6 cellular contexts compared by ENCODE assay signal in the genomic region with DNA sequence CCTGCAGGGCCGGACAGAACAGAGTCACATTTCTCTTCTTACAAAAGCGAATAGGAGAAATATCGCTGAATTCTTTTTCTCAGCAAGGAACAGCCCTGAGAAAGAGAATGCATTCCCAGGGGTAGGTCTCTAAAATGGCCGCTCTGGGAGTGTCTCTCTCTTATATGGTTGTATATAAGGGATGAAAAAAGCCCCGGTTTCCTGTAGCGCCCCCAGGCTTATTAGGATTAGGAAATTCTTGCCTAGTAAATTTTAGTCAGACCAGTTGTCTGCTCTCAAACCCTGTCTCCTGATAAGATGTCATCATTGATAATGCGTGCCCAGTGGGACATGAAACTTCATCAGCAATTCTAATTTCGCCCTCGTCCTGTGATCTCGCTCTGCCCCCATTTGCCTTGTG. TPM values are rescaled to one million over a fixed set of nuclear protein-coding genes. Genes with fewer than 3 reads are reported as not detected.
A peak's percentile ranks its signal among the peaks of the same experiment; 100 is the strongest.
DNase-seq lines count a peak whose midpoint lies in the region; ATAC-seq and TF ChIP-seq lines count a peak whose summit lies in the region.
"Not testable (repeated sequence)": the region's sequence is repeated elsewhere in the genome, so short reads cannot be mapped to it uniquely, and the experiment has no call there.

No MANE protein-coding gene starts in this region.

- H3K4me1 Mint-ChIP-seq in activated CD8-positive, alpha-beta T cell treated with anti-CD3 and anti-CD28 coated beads for 36 hours (ENCODE audit: low read depth) = not testable (repeated sequence)

- H3K79me2 ChIP-seq in DND-41 (ENCODE audit: insufficient read depth, low read length); mesendoderm (ENCODE audit: control insufficient read depth, insufficient read depth, low read length): not testable (repeated sequence)

- H2BK120ac ChIP-seq in mesendoderm (ENCODE audit: low read depth, low read length) = not testable (repeated sequence)

- not testable (repeated sequence) for H2BK5ac ChIP-seq in mesendoderm (ENCODE audit: low read length)

- H3K23ac ChIP-seq in mesendoderm (ENCODE audit: low read length) = not testable (repeated sequence)

- not testable (repeated sequence) for H3K4me2 ChIP-seq in DND-41 (ENCODE audit: insufficient read depth, low read length); mesendoderm (ENCODE audit: low read length)

- not testable (repeated sequence) for H3K4me1 ChIP-seq in DND-41 (ENCODE audit: insufficient read depth, low read length); HEK293 (ENCODE audit: control insufficient read depth, insufficient read depth, low read length); Panc1 (ENCODE audit: control insufficient read depth, insufficient read depth, low read length); mesendoderm (ENCODE audit: control insufficient read depth, low read depth, low read length)

- H3K27ac ChIP-seq in DND-41 (ENCODE audit: low read length); HEK293 (ENCODE audit: extremely low read depth, low read depth, low read length); Panc1 (ENCODE audit: low read length); mesendoderm (ENCODE audit: low read depth, low read length): not testable (repeated sequence)

- not testable (repeated sequence) for H3K27ac Mint-ChIP-seq in activated CD8-positive, alpha-beta T cell treated with anti-CD3 and anti-CD28 coated beads for 36 hours

- H3K18ac ChIP-seq in mesendoderm (ENCODE audit: low read length) = not testable (repeated sequence)

- H2AK5ac ChIP-seq in mesendoderm (ENCODE audit: low read length) = not testable (repeated sequence)

- not testable (repeated sequence) for H3K9me3 Mint-ChIP-seq in activated CD8-positive, alpha-beta T cell treated with anti-CD3 and anti-CD28 coated beads for 36 hours

- no CpG with 5 or more reads among the region's 10 CpGs for WGBS in mesendoderm (ENCODE audit: extremely low coverage, insufficient coverage, low lambda C conversion rate)

- DNase-seq in DND-41 = peak; percentile 26
- peak; percentile 7 for DNase-seq in NCI-H82 (lab: John Stamatoyannopoulos, UW)
- DNase-seq in Panc1 (ENCODE audit: low read depth, low spot score) = not testable (repeated sequence)
- DNase-seq in activated CD8-positive, alpha-beta T cell treated with anti-CD3 and anti-CD28 coated beads for 36 hours = peak; percentile 11
- DNase-seq in mesendoderm = peak; percentile 31

- not testable (repeated sequence) for H2AFZ ChIP-seq in DND-41 (ENCODE audit: low read depth, low read length)

- not testable (repeated sequence) for BruUV-seq in Panc1 (replicated peaks; lab: Mats Ljungman, UMichigan)

- H2BK15ac ChIP-seq in mesendoderm (replicated peaks; ENCODE audit: low read depth) = not testable (repeated sequence)

- not testable (repeated sequence) for H3K79me1 ChIP-seq in mesendoderm (ENCODE audit: low read length)

- not testable (repeated sequence) for H3K27me3 ChIP-seq in DND-41 (ENCODE audit: insufficient read depth, low read length, poor library complexity); Panc1 (ENCODE audit: control insufficient read depth, insufficient read depth, low read length); mesendoderm (ENCODE audit: insufficient read depth, low read length, poor library complexity)

- intact Hi-C loops in Panc1 (cut with micrococcal nuclease; ENCODE audit: unreplicated experiment); activated CD8-positive, alpha-beta T cell treated with anti-CD3 and anti-CD28 coated beads for 36 hours (cut with micrococcal nuclease): not testable (repeated sequence)

- not testable (repeated sequence) for H4K5ac ChIP-seq in mesendoderm (ENCODE audit: low read length)

- not testable (repeated sequence) for H3K4ac ChIP-seq in mesendoderm (ENCODE audit: low read depth, low read length)

- not testable (repeated sequence) for H3K56ac ChIP-seq in mesendoderm (ENCODE audit: low read length)

- not testable (repeated sequence) for H3K9me3 ChIP-seq in DND-41 (ENCODE audit: insufficient read depth, low read length, severe bottlenecking); HEK293 (ENCODE audit: control insufficient read depth, insufficient read depth, low read depth, low read length); Panc1 (ENCODE audit: control insufficient read depth, insufficient read depth, low read depth, low read length)

- TF ChIP-seq CTCF in DND-41 (IDR thresholded peaks at IDR 0.05; ENCODE audit: borderline replicate concordance, extremely low read depth, low read length, poor library complexity, severe bottlenecking); HEK293 (tag by site-specific recombination; IDR thresholded peaks at IDR 0.05); activated CD8-positive, alpha-beta T cell treated with anti-CD3 and anti-CD28 coated beads for 36 hours (IDR thresholded peaks at IDR 0.05): not testable (repeated sequence)
- TF ChIP-seq CTCF in Panc1 (IDR thresholded peaks at IDR 0.05) = 0 out of 2 replicates have a peak, but pooled peaks have one; percentile 7

- H4K20me1 ChIP-seq in DND-41 (ENCODE audit: insufficient read depth, low read length) = not testable (repeated sequence)

- H3K27me3 Mint-ChIP-seq in activated CD8-positive, alpha-beta T cell treated with anti-CD3 and anti-CD28 coated beads for 36 hours = not testable (repeated sequence)

- POLR2A ChIA-PET in HEK293 (lab: Yijun Ruan, JAX) = interaction anchor here (0.6 kb wide), 1 partner anchor 90 kb away, joined by 3 read pairs; no protein-coding TSS in a partner anchor
- POLR2A ChIA-PET in Panc1 (lab: Charles Lee) = not testable (repeated sequence)
- POLR2A ChIA-PET in activated CD8-positive, alpha-beta T cell treated with anti-CD3 and anti-CD28 coated beads for 36 hours (lab: Charles Lee) = interaction anchor here (2.8 kb wide), 1 partner anchor 12 kb away, joined by 11 read pairs; the partner anchor contains the start of gene DNAJC9

- not testable (repeated sequence) for H3K36me3 Mint-ChIP-seq in activated CD8-positive, alpha-beta T cell treated with anti-CD3 and anti-CD28 coated beads for 36 hours (ENCODE audit: low read depth)

- H3K4me3 ChIP-seq in DND-41 (ENCODE audit: low read depth in 1 of 2, low read length in 2 of 2); HEK293 (ENCODE audit: low read depth, low read length); Panc1 (ENCODE audit: low read depth in 2 of 2, low read length in 2 of 2); mesendoderm (ENCODE audit: low read length): not testable (repeated sequence)

- H3K4me3 Mint-ChIP-seq in activated CD8-positive, alpha-beta T cell treated with anti-CD3 and anti-CD28 coated beads for 36 hours = not testable (repeated sequence)

- H3K36me3 ChIP-seq in DND-41 (ENCODE audit: insufficient read depth, low read length); HEK293 (ENCODE audit: control insufficient read depth in 2 of 2, insufficient read depth in 1 of 2, low read length in 2 of 2); Panc1 (ENCODE audit: control insufficient read depth, insufficient read depth, low read length); mesendoderm (ENCODE audit: control insufficient read depth, insufficient read depth, low read length): not testable (repeated sequence)

- CTCF ChIA-PET in HEK293 (lab: Yijun Ruan, JAX); Panc1 (lab: Charles Lee): not testable (repeated sequence)
- CTCF ChIA-PET in activated CD8-positive, alpha-beta T cell treated with anti-CD3 and anti-CD28 coated beads for 36 hours (lab: Charles Lee) = interaction anchor here (0.6 kb wide), 1 partner anchor 37 kb away, joined by 3 read pairs; no protein-coding TSS in a partner anchor

- in situ Hi-C loops in Panc1 (cut with HindIII; ENCODE audit: low pct_unique_long_range_greater_than_20kb, low sequenced_read_pairs) = not testable (repeated sequence)

- H4K8ac ChIP-seq in mesendoderm (ENCODE audit: low read depth, low read length) = not testable (repeated sequence)

- ATAC-seq in DND-41 (ENCODE audit: insufficient read depth, low read depth); Panc1; activated CD8-positive, alpha-beta T cell treated with anti-CD3 and anti-CD28 coated beads for 36 hours: not testable (repeated sequence)

- H3K9ac ChIP-seq in DND-41 (ENCODE audit: low read depth, low read length); mesendoderm (ENCODE audit: low read length): not testable (repeated sequence)

TF ChIP-seq in HEK293, 187 proteins besides CTCF, POLR2A, EP300 and RAD21:
- TF ChIP-seq ZNF626 (tag by site-specific recombination; IDR thresholded peaks at IDR 0.05) = 0 out of 2 replicates have a peak, but pooled peaks have one; percentile 18
- peak; percentile 8 for TF ChIP-seq ZNF529 (tag by site-specific recombination; IDR thresholded peaks at IDR 0.05; ENCODE audit: insufficient replicate concordance)
TF ChIP-seq in HEK293: peak in this region for 2; not testable (repeated sequence) for 185.

RNA-seq across cellular contexts. Expression of gene MRPS16, which starts 6.2 kb away (rescaled TPM):
- total RNA-seq in Panc1 (2021; ENCODE audit: unreplicated experiment) = 199 TPM
- 154 TPM for polyA plus RNA-seq in Panc1 (2012; ENCODE audit: insufficient read length)
- total RNA-seq in activated CD8-positive, alpha-beta T cell treated with anti-CD3 and anti-CD28 coated beads for 36 hours = 100 to 1,000 TPM; 127 to 132 TPM
- 73.0 TPM for polyA plus RNA-seq in mesendoderm (2013, experiment 1 of 2)
- 74.2 TPM for polyA plus RNA-seq in mesendoderm (2013, experiment 2 of 2)

RNA-seq across cellular contexts. Expression of gene DNAJC9, which starts 11.6 kb away (rescaled TPM):
- total RNA-seq in Panc1 (2021; ENCODE audit: unreplicated experiment) = 63.5 TPM
- 42.1 TPM for polyA plus RNA-seq in Panc1 (2012; ENCODE audit: insufficient read length)
- total RNA-seq in activated CD8-positive, alpha-beta T cell treated with anti-CD3 and anti-CD28 coated beads for 36 hours = 10 to 100 TPM; 40.9 to 42.2 TPM
- 39.0 TPM for polyA plus RNA-seq in mesendoderm (2013, experiment 1 of 2)
- 38.7 TPM for polyA plus RNA-seq in mesendoderm (2013, experiment 2 of 2)
